In genomic region chr4:140335076-140335475, GRCh38 we compare ENCODE assay signal across 21 cellular contexts.
"Had no signal": no experiment of that assay in that cellular context is flagged by ENCODE, and none has a peak within 500 bp of the region (broad histone marks: within the 10 kb centered on the region; RNA-seq: fewer than 3 reads in every experiment).

No MANE protein-coding gene starts in this region.

- H3K9me3 Mint-ChIP-seq: dendritic cell treated with granulocyte-macrophage colony-stimulating factor and Interleukin-4, amounts not matched to agents 40 ng/mL and 50 ng/mL, for 4 days; endodermal cell; stimulated activated naive B cell treated with anti-CD40 and anti-IgM and Interleukin-4, amounts not matched to agents 10 μg/mL and 1 μg/mL and 100 μg/mL, for 72 hours; stimulated activated naive CD8-positive, alpha-beta T cell treated with anti-CD3 and anti-CD28 coated beads, Interleukin-15, amount 100 ng/mL, for 72 hours had no signal

- H3K79me2 ChIP-seq: hepatocyte had no signal

- H3K4me1 ChIP-seq: foreskin keratinocyte, right atrium auricular region, sigmoid colon, testis, tibial nerve, upper lobe of right lung, vagina had no signal

- H3K4me1 Mint-ChIP-seq: endodermal cell, neural crest cell had no signal

- H3K36me3 ChIP-seq: right atrium auricular region, sigmoid colon, tibial nerve, upper lobe of right lung, vagina had no signal

- H3K27ac Mint-ChIP-seq: dendritic cell treated with granulocyte-macrophage colony-stimulating factor and Interleukin-4, amounts not matched to agents 40 ng/mL and 50 ng/mL, for 4 days; endodermal cell; naive thymus-derived CD8-positive, alpha-beta T cell; stimulated activated naive B cell treated with anti-CD40 and anti-IgM and Interleukin-4, amounts not matched to agents 10 μg/mL and 1 μg/mL and 100 μg/mL, for 72 hours; stimulated activated naive CD8-positive, alpha-beta T cell treated with anti-CD3 and anti-CD28 coated beads, Interleukin-15, amount 100 ng/mL, for 72 hours had no signal

- H2AFZ ChIP-seq: hepatocyte had no signal

- ATAC-seq: foreskin keratinocyte; naive thymus-derived CD8-positive, alpha-beta T cell; stimulated activated naive B cell treated with anti-CD40 and anti-IgM and Interleukin-4, amounts not matched to agents 10 μg/mL and 1 μg/mL and 100 μg/mL, for 72 hours; stimulated activated naive CD8-positive, alpha-beta T cell treated with anti-CD3 and anti-CD28 coated beads, Interleukin-15, amount 100 ng/mL, for 72 hours; upper lobe of right lung had no signal

- FAIRE-seq: endothelial cell of umbilical vein had no signal

- H3K36me3 Mint-ChIP-seq: stimulated activated naive B cell treated with anti-CD40 and anti-IgM and Interleukin-4, amounts not matched to agents 10 μg/mL and 1 μg/mL and 100 μg/mL, for 72 hours had no signal

- H3K4me3 Mint-ChIP-seq: dendritic cell treated with granulocyte-macrophage colony-stimulating factor and Interleukin-4, amounts not matched to agents 40 ng/mL and 50 ng/mL, for 4 days; endodermal cell; naive thymus-derived CD8-positive, alpha-beta T cell; neural crest cell; stimulated activated naive B cell treated with anti-CD40 and anti-IgM and Interleukin-4, amounts not matched to agents 10 μg/mL and 1 μg/mL and 100 μg/mL, for 72 hours; stimulated activated naive CD8-positive, alpha-beta T cell treated with anti-CD3 and anti-CD28 coated beads, Interleukin-15, amount 100 ng/mL, for 72 hours had no signal

- H3K9me3 ChIP-seq: right atrium auricular region, sigmoid colon, testis, tibial nerve, upper lobe of right lung, vagina had no signal

- H3K27me3 Mint-ChIP-seq: dendritic cell treated with granulocyte-macrophage colony-stimulating factor and Interleukin-4, amounts not matched to agents 40 ng/mL and 50 ng/mL, for 4 days; stimulated activated naive CD8-positive, alpha-beta T cell treated with anti-CD3 and anti-CD28 coated beads, Interleukin-15, amount 100 ng/mL, for 72 hours had no signal

- H3K4me2 ChIP-seq: hepatocyte had no signal

- H3K27ac ChIP-seq: foreskin keratinocyte, hepatocyte, right atrium auricular region, sigmoid colon, skin epidermis, testis, tibial nerve, upper lobe of right lung, vagina had no signal

- H3K27me3 ChIP-seq: foreskin keratinocyte, hepatocyte, right atrium auricular region, sigmoid colon, testis, tibial nerve, upper lobe of right lung, vagina had no signal

- H3K4me3 ChIP-seq: hepatocyte, right atrium auricular region, sigmoid colon, skin epidermis, testis, tibial nerve, upper lobe of right lung, vagina had no signal

- DNase-seq: endodermal cell; erythroblast; foreskin keratinocyte; head of caudate nucleus; mammary epithelial cell; naive thymus-derived CD8-positive, alpha-beta T cell; sigmoid colon; stimulated activated CD4-positive, alpha-beta T cell treated with anti-CD3 and anti-CD28 coated beads, Interleukin-2, amount 100 ng/mL, for 24 hours; stimulated activated CD4-positive, alpha-beta T cell treated with anti-CD3 and anti-CD28 coated beads, Interleukin-4, amount 100 ng/mL, for 4 hours; stimulated activated naive B cell treated with anti-CD40 and anti-IgM and Interleukin-4, amounts not matched to agents 10 μg/mL and 1 μg/mL and 100 μg/mL, for 72 hours; stimulated activated naive CD8-positive, alpha-beta T cell treated with anti-CD3 and anti-CD28 coated beads, Interleukin-15, amount 100 ng/mL, for 72 hours; testis; upper lobe of right lung had no signal
